ENCODE assay signal across 1 cellular context in genomic region chr1:223729906-223730305, GRCh38.
TF ChIP-seq lines count a peak whose summit lies in the region.

No MANE protein-coding gene starts in this region.

TF ChIP-seq in HepG2, 621 proteins besides CTCF, POLR2A, EP300 and RAD21:
- TF ChIP-seq AFF4 (CRISPR knock-in tag; IDR thresholded peaks at IDR 0.05) (no peak), XRCC5 (optimal IDR thresholded peaks at IDR 0.05; ENCODE audit: low read length) (no peak), ZNF552 (CRISPR knock-in tag; IDR thresholded peaks at IDR 0.05; ENCODE audit: borderline replicate concordance) (no peak), ZNF563 (CRISPR knock-in tag; IDR thresholded peaks at IDR 0.05) (no peak), FOXA1 (IDR thresholded peaks at IDR 0.05) (no peak), FOXA1 (CRISPR knock-in tag; IDR thresholded peaks at IDR 0.05) (no peak)
- TF ChIP-seq, protein P1, sequence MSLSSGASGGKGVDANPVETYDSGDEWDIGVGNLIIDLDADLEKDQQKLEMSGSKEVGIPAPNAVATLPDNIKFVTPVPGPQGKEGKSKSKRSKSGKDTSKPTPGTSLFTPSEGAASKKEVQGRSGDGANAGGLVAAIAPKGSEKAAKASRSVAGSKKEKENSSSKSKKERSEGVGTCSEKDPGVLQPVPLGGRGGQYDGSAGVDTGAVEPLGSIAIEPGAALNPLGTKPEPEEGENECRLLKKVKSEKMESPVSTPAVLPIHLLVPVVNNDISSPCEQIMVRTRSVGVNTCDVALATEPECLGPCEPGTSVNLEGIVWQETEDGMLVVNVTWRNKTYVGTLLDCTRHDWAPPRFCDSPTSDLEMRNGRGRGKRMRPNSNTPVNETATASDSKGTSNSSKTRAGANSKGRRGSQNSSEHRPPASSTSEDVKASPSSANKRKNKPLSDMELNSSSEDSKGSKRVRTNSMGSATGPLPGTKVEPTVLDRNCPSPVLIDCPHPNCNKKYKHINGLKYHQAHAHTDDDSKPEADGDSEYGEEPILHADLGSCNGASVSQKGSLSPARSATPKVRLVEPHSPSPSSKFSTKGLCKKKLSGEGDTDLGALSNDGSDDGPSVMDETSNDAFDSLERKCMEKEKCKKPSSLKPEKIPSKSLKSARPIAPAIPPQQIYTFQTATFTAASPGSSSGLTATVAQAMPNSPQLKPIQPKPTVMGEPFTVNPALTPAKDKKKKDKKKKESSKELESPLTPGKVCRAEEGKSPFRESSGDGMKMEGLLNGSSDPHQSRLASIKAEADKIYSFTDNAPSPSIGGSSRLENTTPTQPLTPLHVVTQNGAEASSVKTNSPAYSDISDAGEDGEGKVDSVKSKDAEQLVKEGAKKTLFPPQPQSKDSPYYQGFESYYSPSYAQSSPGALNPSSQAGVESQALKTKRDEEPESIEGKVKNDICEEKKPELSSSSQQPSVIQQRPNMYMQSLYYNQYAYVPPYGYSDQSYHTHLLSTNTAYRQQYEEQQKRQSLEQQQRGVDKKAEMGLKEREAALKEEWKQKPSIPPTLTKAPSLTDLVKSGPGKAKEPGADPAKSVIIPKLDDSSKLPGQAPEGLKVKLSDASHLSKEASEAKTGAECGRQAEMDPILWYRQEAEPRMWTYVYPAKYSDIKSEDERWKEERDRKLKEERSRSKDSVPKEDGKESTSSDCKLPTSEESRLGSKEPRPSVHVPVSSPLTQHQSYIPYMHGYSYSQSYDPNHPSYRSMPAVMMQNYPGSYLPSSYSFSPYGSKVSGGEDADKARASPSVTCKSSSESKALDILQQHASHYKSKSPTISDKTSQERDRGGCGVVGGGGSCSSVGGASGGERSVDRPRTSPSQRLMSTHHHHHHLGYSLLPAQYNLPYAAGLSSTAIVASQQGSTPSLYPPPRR (CRISPR knock-in tag; IDR thresholded peaks at IDR 0.05; ENCODE audit: borderline replicate concordance) = no peak
